Comparison of ENCODE assay signal across 19 cellular contexts in the genomic region with DNA sequence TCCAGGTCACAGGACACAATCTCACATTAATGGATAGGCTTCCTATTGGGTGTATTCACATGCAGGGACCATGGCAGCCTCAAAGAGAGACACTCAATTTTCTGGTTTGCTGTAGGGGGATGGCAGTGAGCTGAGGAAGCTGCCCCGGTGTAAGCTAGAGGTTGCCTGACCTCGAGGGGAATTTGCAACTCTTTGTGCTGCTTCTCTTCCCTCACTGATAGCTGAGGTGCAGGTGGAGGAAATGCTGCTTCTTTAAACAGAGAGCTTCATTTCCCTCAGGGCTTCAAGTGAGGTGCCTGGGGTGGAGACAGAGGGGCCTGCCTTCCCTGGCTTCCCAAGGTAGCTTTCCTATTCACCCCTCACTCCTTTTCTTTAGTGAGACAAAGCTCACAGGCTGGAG.
DNase-seq lines count a peak whose midpoint lies in the region; FAIRE-seq and TF ChIP-seq lines count a peak whose summit lies in the region.
"Had no signal": no experiment of that assay in that cellular context is flagged by ENCODE, and none has a peak within 500 bp of the region (broad histone marks: within the 10 kb centered on the region; RNA-seq: fewer than 3 reads in every experiment).

No MANE protein-coding gene starts in this region.

- no peak overlapping the region for H3K4me3 Mint-ChIP-seq in activated naive CD4-positive, alpha-beta T cell treated with anti-CD3 and anti-CD28 coated beads, Interleukin-2, amount 10 ng/mL, durations not matched to agents 7 days and 5 days
- H3K4me3 Mint-ChIP-seq: CD4-positive, alpha-beta memory T cell; GM23338 had no signal

- H3K79me2 ChIP-seq in OCI-LY7 (ENCODE audit: insufficient read depth, low read depth, low read length) (no peaks in the 10 kb centered on the region), keratinocyte (ENCODE audit: control insufficient read depth, insufficient read depth, low read length) (no peaks in the 10 kb centered on the region)

- TF ChIP-seq CTCF in OCI-LY7 (conservative IDR thresholded peaks at IDR 0.05; ENCODE audit: low read length) (no peak), keratinocyte (optimal IDR thresholded peaks at IDR 0.05 in 1 of 3, IDR thresholded peaks at IDR 0.05 in 1 of 3, conservative IDR thresholded peaks at IDR 0.05 in 1 of 3; ENCODE audit: extremely low read depth in 1 of 3, insufficient read depth in 2 of 3, low read length in 3 of 3) (no peak), breast epithelium (IDR thresholded peaks at IDR 0.05) (no peak)

- peaks cover 41% of the 10 kb centered on the region for H3K4me1 Mint-ChIP-seq in activated naive CD4-positive, alpha-beta T cell treated with anti-CD3 and anti-CD28 coated beads, Interleukin-2, amount 10 ng/mL, durations not matched to agents 7 days and 5 days

- H3K9me3 ChIP-seq in OCI-LY7 (ENCODE audit: low read length) = peaks cover 22% of the 10 kb centered on the region; the same call in 1 of the 2 replicates
- peaks cover 11% of the 10 kb centered on the region for H3K9me3 ChIP-seq in keratinocyte (ENCODE audit: control insufficient read depth, low read depth, low read length)
- peaks cover 2 to 5% of the 10 kb centered on the region in 2 donors for H3K9me3 ChIP-seq in breast epithelium

- H2AFZ ChIP-seq in OCI-LY7 (ENCODE audit: low read length) = peak overlapping the region; percentile 65
- H2AFZ ChIP-seq in keratinocyte (ENCODE audit: control insufficient read depth, low read length) = no peak overlapping the region
- H2AFZ ChIP-seq: GM23338 had no signal

- H4K20me1 ChIP-seq in OCI-LY7 (ENCODE audit: insufficient read depth, low read length) (no peaks in the 10 kb centered on the region), keratinocyte (ENCODE audit: control insufficient read depth, extremely low read depth, insufficient read depth, low read length) (no peaks in the 10 kb centered on the region)

- peak overlapping the region; percentile 38 for H3K27ac Mint-ChIP-seq in activated naive CD4-positive, alpha-beta T cell treated with anti-CD3 and anti-CD28 coated beads, Interleukin-2, amount 10 ng/mL, durations not matched to agents 7 days and 5 days
- H3K27ac Mint-ChIP-seq: GM23338 had no signal

- intact Hi-C loops in OCI-LY7 (cut with micrococcal nuclease; ENCODE audit: unreplicated experiment) (no loop called here), breast epithelium (cut with DNase I; ENCODE audit: low total_unique reads) (no loop called here)

- no peaks in the 10 kb centered on the region for H3K27me3 ChIP-seq in keratinocyte (ENCODE audit: control insufficient read depth, extremely low read depth, insufficient read depth, low read length)
- H3K27me3 ChIP-seq in breast epithelium = no peaks in the 10 kb centered on the region

- peaks cover 51% of the 10 kb centered on the region for H3K4me1 ChIP-seq in OCI-LY7 (ENCODE audit: insufficient read depth, low read length, poor library complexity, severe bottlenecking)
- peaks cover 31% of the 10 kb centered on the region for H3K4me1 ChIP-seq in keratinocyte (ENCODE audit: control insufficient read depth, extremely low read depth, insufficient read depth, low read length)
- no peaks in the 10 kb centered on the region for H3K4me1 ChIP-seq in breast epithelium

- H3K36me3 ChIP-seq in OCI-LY7 (ENCODE audit: insufficient read depth, low read length) (peaks cover 13% of the 10 kb centered on the region; the same call in 1 of the 2 replicates), keratinocyte (ENCODE audit: control insufficient read depth in 2 of 2, extremely low read depth in 1 of 2, insufficient read depth in 2 of 2, low read length in 2 of 2) (no peaks in the 10 kb centered on the region), breast epithelium (no peaks in the 10 kb centered on the region)

- H3K9ac ChIP-seq in keratinocyte (ENCODE audit: control insufficient read depth, extremely low read depth, insufficient read depth, low read length) = no peak overlapping the region

- CTCF ChIA-PET in activated naive CD4-positive, alpha-beta T cell treated with anti-CD3 and anti-CD28 coated beads, Interleukin-2, amount 10 ng/mL, durations not matched to agents 7 days and 5 days (lab: Charles Lee) = no interaction called here
- CTCF ChIA-PET in OCI-LY7 (lab: Charles Lee; ENCODE audit: unreplicated experiment) = interaction anchor here (0.5 to 1.6 kb wide), 2 partner anchors 9 to 445 kb away, joined by 3 to 6 read pairs; no protein-coding TSS in a partner anchor

- TF ChIP-seq POLR2A in breast epithelium (IDR thresholded peaks at IDR 0.05) = no peak

- POLR2A ChIA-PET in OCI-LY7 (lab: Charles Lee) = interaction anchor here (0.6 to 1.9 kb wide), 10 partner anchors 9 to 203 kb away, joined by 3 to 15 read pairs (median 4); no protein-coding TSS in a partner anchor

- peak overlapping the region; percentile 40 for H3K4me2 ChIP-seq in OCI-LY7 (ENCODE audit: low read length)
- no peak overlapping the region for H3K4me2 ChIP-seq in keratinocyte (ENCODE audit: control insufficient read depth, extremely low read depth, insufficient read depth, low read depth, low read length)
- H3K4me2 ChIP-seq: GM23338 had no signal

- DNase-seq in activated naive CD4-positive, alpha-beta T cell treated with anti-CD3 and anti-CD28 coated beads, Interleukin-2, amount 10 ng/mL, durations not matched to agents 7 days and 5 days = no peak
- DNase-seq in activated naive CD4-positive, alpha-beta T cell (lab: John Stamatoyannopoulos, UW) = no peak
- DNase-seq in OCI-LY7 (ENCODE audit: low spot score) (peak; percentile 84), keratinocyte (ENCODE audit: low read depth, low spot score) (no peak), dermis blood vessel endothelial cell (no peak), breast epithelium (ENCODE audit: low spot score in 2 of 2) (no peak)
- DNase-seq in activated T-cell treated with anti-CD3 and anti-CD28 coated beads, Interleukin-2, amount 50 U/mL, for 1 hour = no peak
- DNase-seq: ACHN; Calu3; CD4-positive, alpha-beta memory T cell; DMS79; NCI-H1417 treated with DMSO at 0.1 percent for 48 hours; NCI-H2029 treated with DMSO at 0.1 percent for 48 hours; NCI-H2171 treated with DMSO at 0.1 percent for 48 hours; NCI-H446 treated with DMSO at 0.1 percent for 48 hours; NCI-H748 treated with DMSO at 0.1 percent for 48 hours had no signal

- H3K36me3 Mint-ChIP-seq in activated naive CD4-positive, alpha-beta T cell treated with anti-CD3 and anti-CD28 coated beads, Interleukin-2, amount 10 ng/mL, durations not matched to agents 7 days and 5 days = peaks cover 3% of the 10 kb centered on the region
- H3K36me3 Mint-ChIP-seq: CD4-positive, alpha-beta memory T cell had no signal

- H3K27me3 Mint-ChIP-seq in activated naive CD4-positive, alpha-beta T cell treated with anti-CD3 and anti-CD28 coated beads, Interleukin-2, amount 10 ng/mL, durations not matched to agents 7 days and 5 days = peaks cover 4% of the 10 kb centered on the region
- H3K27me3 Mint-ChIP-seq: CD4-positive, alpha-beta memory T cell had no signal

- H3K9me2 ChIP-seq in OCI-LY7 (ENCODE audit: insufficient read depth, low read length) = no peaks in the 10 kb centered on the region

- BruUV-seq in OCI-LY7 (replicated peaks; lab: Mats Ljungman, UMichigan) = no TSS peak

- no peaks in the 10 kb centered on the region for H3K9me1 ChIP-seq in keratinocyte (ENCODE audit: control insufficient read depth, extremely low read depth, insufficient read depth, low read length)

- no peak overlapping the region for H3K4me3 ChIP-seq in OCI-LY7 (ENCODE audit: low read depth, low read length, poor library complexity, severe bottlenecking)
- H3K4me3 ChIP-seq in keratinocyte (ENCODE audit: control insufficient read depth in 2 of 3, extremely low read depth in 1 of 3, insufficient read depth in 2 of 3, low read depth in 1 of 3, low read length in 3 of 3) = no peak overlapping the region
- no peak overlapping the region for H3K4me3 ChIP-seq in breast epithelium
- H3K4me3 ChIP-seq: GM23338, K562 had no signal

- FAIRE-seq in keratinocyte (lab: Jason Lieb, UNC) = peak; percentile 36
- FAIRE-seq: G401.6, K562 had no signal

- dilution Hi-C loops in keratinocyte (cut with MboI; ENCODE audit: extremely low pct_ligation_motif_present, low sequenced_read_pairs) = no loop called here

- H3K27ac ChIP-seq in OCI-LY7 (ENCODE audit: low read depth, low read length, poor library complexity, severe bottlenecking) = peak overlapping the region; percentile 70
- no peak overlapping the region for H3K27ac ChIP-seq in keratinocyte (ENCODE audit: control insufficient read depth, insufficient read depth, low read length)
- no peak overlapping the region for H3K27ac ChIP-seq in breast epithelium

- H3K9me3 Mint-ChIP-seq in activated naive CD4-positive, alpha-beta T cell treated with anti-CD3 and anti-CD28 coated beads, Interleukin-2, amount 10 ng/mL, durations not matched to agents 7 days and 5 days = peaks cover 12% of the 10 kb centered on the region
